ENCODE assay signal across 10 cellular contexts in the genomic region with DNA sequence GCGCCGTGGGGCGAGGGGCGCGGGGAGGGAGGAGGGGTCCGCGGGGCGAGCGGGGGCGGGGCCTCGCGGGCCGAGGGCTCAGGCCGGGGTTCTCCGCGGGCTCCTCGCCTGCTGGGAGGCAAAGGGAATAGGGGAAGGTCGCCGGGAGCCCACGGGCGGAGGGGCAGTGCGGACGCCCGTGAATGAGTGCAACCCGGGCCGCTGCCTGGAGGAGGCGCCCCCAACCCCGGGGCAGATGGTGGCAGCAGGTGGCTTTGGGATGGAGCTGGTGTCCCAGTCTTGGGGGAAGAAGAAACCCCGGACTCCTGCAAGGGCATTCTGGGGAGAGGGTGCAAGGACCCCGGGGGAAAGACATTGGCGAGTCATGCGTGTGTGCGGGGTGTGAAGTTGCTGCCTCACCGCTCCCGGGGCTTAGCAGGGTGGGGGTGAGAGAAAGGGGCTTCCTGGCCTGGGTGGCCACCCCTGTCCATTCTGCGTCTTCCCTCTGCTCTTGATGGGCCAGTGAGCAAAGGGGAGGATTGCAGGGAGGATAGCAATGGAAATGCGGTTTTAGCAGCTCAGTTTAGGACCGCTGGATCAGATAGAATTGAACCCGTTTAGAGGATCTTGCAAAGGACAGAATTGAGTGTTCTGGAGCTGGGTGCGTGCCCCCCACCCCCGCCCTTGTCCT. TPM values are rescaled to one million over a fixed set of nuclear protein-coding genes. Genes with fewer than 3 reads are reported as not detected.
DNase-seq lines count a peak whose midpoint lies in the region; ATAC-seq, FAIRE-seq and TF ChIP-seq lines count a peak whose summit lies in the region.
"Had no signal": no experiment of that assay in that cellular context is flagged by ENCODE, and none has a peak within 500 bp of the region (broad histone marks: within the 10 kb centered on the region; RNA-seq: fewer than 3 reads in every experiment).

No MANE protein-coding gene starts in this region.

- no peaks in the 10 kb centered on the region for H3K27me3 ChIP-seq in esophagus muscularis mucosa

- peaks cover 4 to 18% (median 6%) of the 10 kb centered on the region in 4 donors for H3K36me3 ChIP-seq in esophagus muscularis mucosa

- peaks cover 37% of the 10 kb centered on the region for H3K4me1 Mint-ChIP-seq in activated CD4-positive, alpha-beta T cell treated with anti-CD3 and anti-CD28 coated beads for 36 hours

- 3% methylated on average over 24 of the region's 41 CpGs for WGBS in esophagus muscularis mucosa

- TF ChIP-seq POLR2A in esophagus muscularis mucosa (IDR thresholded peaks at IDR 0.05; ENCODE audit: low read depth) = no peak

- peaks cover 4% of the 10 kb centered on the region for H3K36me3 Mint-ChIP-seq in activated CD4-positive, alpha-beta T cell treated with anti-CD3 and anti-CD28 coated beads for 36 hours (ENCODE audit: low read depth)

- no peaks in the 10 kb centered on the region for H3K27me3 Mint-ChIP-seq in activated CD4-positive, alpha-beta T cell treated with anti-CD3 and anti-CD28 coated beads for 36 hours

- CTCF ChIA-PET in activated CD4-positive, alpha-beta T cell treated with anti-CD3 and anti-CD28 coated beads for 36 hours (lab: Charles Lee) = interaction anchor here (0.6 to 5.9 kb wide), 7 partner anchors 13 to 274 kb away, joined by 3 to 37 read pairs (median 8); partner anchors contain the start of gene ZDHHC7

- no peaks in the 10 kb centered on the region for H3K9me3 ChIP-seq in esophagus muscularis mucosa

- peak overlapping the region; percentile 75 for H3K4me3 ChIP-seq in WI38 (ENCODE audit: low read depth, low read length)
- peak overlapping the region; percentile 77 to 99 (median 93) for H3K4me3 ChIP-seq in esophagus muscularis mucosa

- peak overlapping the region; percentile 83 for H3K4me3 Mint-ChIP-seq in activated CD4-positive, alpha-beta T cell treated with anti-CD3 and anti-CD28 coated beads for 36 hours

- ATAC-seq in activated CD4-positive, alpha-beta T cell treated with anti-CD3 and anti-CD28 coated beads for 36 hours = peak; percentile 14
- ATAC-seq in HG02981 (IDR thresholded peaks at IDR 0.05; ENCODE audit: unreplicated experiment) (peak; percentile 3), omental fat pad (ENCODE audit: low FRiP score) (peak; percentile 2)

- no peak for TF ChIP-seq EP300 in esophagus muscularis mucosa (IDR thresholded peaks at IDR 0.05)

- peak overlapping the region; percentile 97 for H3K27ac Mint-ChIP-seq in activated CD4-positive, alpha-beta T cell treated with anti-CD3 and anti-CD28 coated beads for 36 hours

- POLR2A ChIA-PET in activated CD4-positive, alpha-beta T cell treated with anti-CD3 and anti-CD28 coated beads for 36 hours (lab: Charles Lee) = interaction anchor here (0.6 to 0.7 kb wide), 3 partner anchors 15 to 27 kb away, joined by 3 to 5 read pairs (median 3); no protein-coding TSS in a partner anchor

- DNase-seq in activated CD4-positive, alpha-beta T cell treated with anti-CD3 and anti-CD28 coated beads for 36 hours = peak; percentile 56
- DNase-seq in activated CD4-positive, alpha-beta T cell treated with anti-CD3 and anti-CD28 coated beads, Interleukin-2, amount 50 U/mL, for 4 hours = no peak
- DNase-seq in esophagus muscularis mucosa (ENCODE audit: extremely low spot score) (no peak), omental fat pad (ENCODE audit: low spot score) (no peak), HTR-8/SVneo (ENCODE audit: insufficient read length, low spot score) (no peak), hepatic stellate cell (ENCODE audit: low spot score) (no peak)

- peaks cover 22 to 47% (median 42%) of the 10 kb centered on the region in 4 donors for H3K4me1 ChIP-seq in esophagus muscularis mucosa

- H3K9me3 Mint-ChIP-seq in activated CD4-positive, alpha-beta T cell treated with anti-CD3 and anti-CD28 coated beads for 36 hours (ENCODE audit: low read depth) = no peaks in the 10 kb centered on the region

- TF ChIP-seq CTCF in WI38 (IDR thresholded peaks at IDR 0.05; ENCODE audit: low read depth, low read length) (no peak), esophagus muscularis mucosa (IDR thresholded peaks at IDR 0.05) (peak in 1 of 3 experiments; percentile 27), omental fat pad (IDR thresholded peaks at IDR 0.05) (no peak)

- intact Hi-C loops in activated CD4-positive, alpha-beta T cell treated with anti-CD3 and anti-CD28 coated beads for 36 hours (cut with DNase I, micrococcal nuclease) = loop anchor here (1.0 to 10.0 kb wide), 15 partner anchors 17 to 1527 kb away; partner anchors contain the start of genes COTL1 (in 1 of the 2), DNAAF1 (in 1 of the 2), GINS2 (in 1 of the 2) and HSDL1 (in 1 of the 2)
- intact Hi-C loops in esophagus muscularis mucosa (cut with DNase I) = no loop called here

- FAIRE-seq in HTR-8/SVneo (lab: Jason Lieb, UNC) = no peak
- FAIRE-seq: colon, G401.6 had no signal

- H3K27ac ChIP-seq in esophagus muscularis mucosa (replicated peaks in 1 of 4) = peak overlapping the region; percentile 87 to 95 (median 91)

RNA-seq across cellular contexts. Expression of gene KIAA0513, which starts 0.5 kb away (rescaled TPM):
- total RNA-seq in activated CD4-positive, alpha-beta T cell treated with anti-CD3 and anti-CD28 coated beads for 36 hours = 10 to 100 TPM in 1 of 2 experiments, 1 to 10 TPM in 1; 9.6 to 10.4 TPM
- 10 to 100 TPM; 16.4 to 28.8 (median 23.4) TPM for total RNA-seq in esophagus muscularis mucosa
- 10 to 100 TPM in 3 of 4 donors, 1 to 10 TPM in 1; 9.1 to 13.2 (median 11.2) TPM for total RNA-seq in omental fat pad

RNA-seq across cellular contexts. Expression of gene ZDHHC7, which starts 16.8 kb away (rescaled TPM):
- total RNA-seq in activated CD4-positive, alpha-beta T cell treated with anti-CD3 and anti-CD28 coated beads for 36 hours = 10 to 100 TPM; 25.1 to 27.8 TPM
- total RNA-seq in esophagus muscularis mucosa (10 to 100 TPM; 45.6 to 68.8 (median 54.3) TPM), omental fat pad (10 to 100 TPM; 41.3 to 72.2 (median 51.3) TPM)
